ENCODE assay signal across 1 cellular context in the genomic region with DNA sequence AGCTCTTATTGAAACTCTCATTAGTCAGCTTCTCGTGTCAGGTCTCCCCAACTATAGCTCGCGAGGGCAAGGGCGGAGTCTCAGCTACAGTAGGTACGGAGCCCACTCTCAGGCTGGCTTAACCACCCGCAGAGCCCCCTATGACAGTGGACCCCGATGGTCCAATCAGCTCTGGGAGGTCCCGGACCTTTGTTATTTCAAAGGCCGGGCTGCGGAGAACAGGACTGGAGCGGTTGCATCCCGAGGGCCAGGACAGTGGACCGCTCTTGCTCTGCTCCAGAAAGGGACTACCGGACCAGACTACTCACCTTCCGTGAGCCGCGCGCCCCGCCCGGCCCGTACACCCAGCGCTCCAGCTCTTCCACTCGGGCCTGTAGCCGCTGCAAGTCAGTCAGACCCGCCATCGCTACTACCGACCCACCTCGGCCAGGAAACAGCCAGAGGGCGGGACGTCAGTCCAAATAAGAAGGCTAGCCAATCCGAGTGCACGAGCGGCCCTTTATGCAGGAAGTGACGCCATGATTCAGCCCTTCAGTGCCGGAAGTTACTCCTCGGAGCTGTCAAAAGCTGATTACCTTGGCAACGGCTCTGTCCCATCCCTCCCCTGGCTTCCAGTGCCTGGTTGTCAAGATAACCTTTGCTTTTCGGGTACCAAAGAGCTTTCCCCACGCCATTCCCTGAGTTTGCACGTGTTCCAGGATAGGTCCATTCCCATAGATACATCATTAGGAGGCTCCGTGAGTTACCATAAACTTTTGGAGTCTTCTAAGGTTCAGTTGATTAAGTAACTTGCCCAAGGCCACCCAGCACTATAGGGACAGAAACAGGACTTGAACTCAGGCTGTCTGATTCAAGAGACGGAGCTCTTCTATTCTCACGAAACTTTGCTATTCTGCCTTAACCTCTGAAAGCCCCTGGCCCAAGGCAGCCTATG.
TF ChIP-seq lines count a peak whose summit lies in the region.

A gene (minus strand): TSS at position 435 of the 934 bp plus-strand sequence. CDS start 31 bp downstream, at position 404.

TF ChIP-seq in WTC11, 78 proteins besides CTCF, POLR2A, EP300 and RAD21 (continued from another document):
- TF ChIP-seq, protein P1, sequence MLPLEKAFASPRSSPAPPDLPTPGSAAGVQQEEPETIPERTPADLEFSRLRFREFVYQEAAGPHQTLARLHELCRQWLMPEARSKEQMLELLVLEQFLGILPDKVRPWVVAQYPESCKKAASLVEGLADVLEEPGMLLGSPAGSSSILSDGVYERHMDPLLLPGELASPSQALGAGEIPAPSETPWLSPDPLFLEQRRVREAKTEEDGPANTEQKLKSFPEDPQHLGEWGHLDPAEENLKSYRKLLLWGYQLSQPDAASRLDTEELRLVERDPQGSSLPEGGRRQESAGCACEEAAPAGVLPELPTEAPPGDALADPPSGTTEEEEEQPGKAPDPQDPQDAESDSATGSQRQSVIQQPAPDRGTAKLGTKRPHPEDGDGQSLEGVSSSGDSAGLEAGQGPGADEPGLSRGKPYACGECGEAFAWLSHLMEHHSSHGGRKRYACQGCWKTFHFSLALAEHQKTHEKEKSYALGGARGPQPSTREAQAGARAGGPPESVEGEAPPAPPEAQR (CRISPR knock-in tag; IDR thresholded peaks at IDR 0.05), result no peak
- peak; percentile 56 for TF ChIP-seq NFYB (CRISPR knock-in tag; conservative IDR thresholded peaks at IDR 0.05; ENCODE audit: low read depth)
- TF ChIP-seq, protein P2, sequence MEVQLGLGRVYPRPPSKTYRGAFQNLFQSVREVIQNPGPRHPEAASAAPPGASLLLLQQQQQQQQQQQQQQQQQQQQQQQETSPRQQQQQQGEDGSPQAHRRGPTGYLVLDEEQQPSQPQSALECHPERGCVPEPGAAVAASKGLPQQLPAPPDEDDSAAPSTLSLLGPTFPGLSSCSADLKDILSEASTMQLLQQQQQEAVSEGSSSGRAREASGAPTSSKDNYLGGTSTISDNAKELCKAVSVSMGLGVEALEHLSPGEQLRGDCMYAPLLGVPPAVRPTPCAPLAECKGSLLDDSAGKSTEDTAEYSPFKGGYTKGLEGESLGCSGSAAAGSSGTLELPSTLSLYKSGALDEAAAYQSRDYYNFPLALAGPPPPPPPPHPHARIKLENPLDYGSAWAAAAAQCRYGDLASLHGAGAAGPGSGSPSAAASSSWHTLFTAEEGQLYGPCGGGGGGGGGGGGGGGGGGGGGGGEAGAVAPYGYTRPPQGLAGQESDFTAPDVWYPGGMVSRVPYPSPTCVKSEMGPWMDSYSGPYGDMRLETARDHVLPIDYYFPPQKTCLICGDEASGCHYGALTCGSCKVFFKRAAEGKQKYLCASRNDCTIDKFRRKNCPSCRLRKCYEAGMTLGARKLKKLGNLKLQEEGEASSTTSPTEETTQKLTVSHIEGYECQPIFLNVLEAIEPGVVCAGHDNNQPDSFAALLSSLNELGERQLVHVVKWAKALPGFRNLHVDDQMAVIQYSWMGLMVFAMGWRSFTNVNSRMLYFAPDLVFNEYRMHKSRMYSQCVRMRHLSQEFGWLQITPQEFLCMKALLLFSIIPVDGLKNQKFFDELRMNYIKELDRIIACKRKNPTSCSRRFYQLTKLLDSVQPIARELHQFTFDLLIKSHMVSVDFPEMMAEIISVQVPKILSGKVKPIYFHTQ (CRISPR knock-in tag; IDR thresholded peaks at IDR 0.05), result no peak
- TF ChIP-seq JUN (CRISPR knock-in tag; IDR thresholded peaks at IDR 0.05), result no peak
- no peak for TF ChIP-seq GTF2I (CRISPR knock-in tag; conservative IDR thresholded peaks at IDR 0.05)
- TF ChIP-seq, protein P3, sequence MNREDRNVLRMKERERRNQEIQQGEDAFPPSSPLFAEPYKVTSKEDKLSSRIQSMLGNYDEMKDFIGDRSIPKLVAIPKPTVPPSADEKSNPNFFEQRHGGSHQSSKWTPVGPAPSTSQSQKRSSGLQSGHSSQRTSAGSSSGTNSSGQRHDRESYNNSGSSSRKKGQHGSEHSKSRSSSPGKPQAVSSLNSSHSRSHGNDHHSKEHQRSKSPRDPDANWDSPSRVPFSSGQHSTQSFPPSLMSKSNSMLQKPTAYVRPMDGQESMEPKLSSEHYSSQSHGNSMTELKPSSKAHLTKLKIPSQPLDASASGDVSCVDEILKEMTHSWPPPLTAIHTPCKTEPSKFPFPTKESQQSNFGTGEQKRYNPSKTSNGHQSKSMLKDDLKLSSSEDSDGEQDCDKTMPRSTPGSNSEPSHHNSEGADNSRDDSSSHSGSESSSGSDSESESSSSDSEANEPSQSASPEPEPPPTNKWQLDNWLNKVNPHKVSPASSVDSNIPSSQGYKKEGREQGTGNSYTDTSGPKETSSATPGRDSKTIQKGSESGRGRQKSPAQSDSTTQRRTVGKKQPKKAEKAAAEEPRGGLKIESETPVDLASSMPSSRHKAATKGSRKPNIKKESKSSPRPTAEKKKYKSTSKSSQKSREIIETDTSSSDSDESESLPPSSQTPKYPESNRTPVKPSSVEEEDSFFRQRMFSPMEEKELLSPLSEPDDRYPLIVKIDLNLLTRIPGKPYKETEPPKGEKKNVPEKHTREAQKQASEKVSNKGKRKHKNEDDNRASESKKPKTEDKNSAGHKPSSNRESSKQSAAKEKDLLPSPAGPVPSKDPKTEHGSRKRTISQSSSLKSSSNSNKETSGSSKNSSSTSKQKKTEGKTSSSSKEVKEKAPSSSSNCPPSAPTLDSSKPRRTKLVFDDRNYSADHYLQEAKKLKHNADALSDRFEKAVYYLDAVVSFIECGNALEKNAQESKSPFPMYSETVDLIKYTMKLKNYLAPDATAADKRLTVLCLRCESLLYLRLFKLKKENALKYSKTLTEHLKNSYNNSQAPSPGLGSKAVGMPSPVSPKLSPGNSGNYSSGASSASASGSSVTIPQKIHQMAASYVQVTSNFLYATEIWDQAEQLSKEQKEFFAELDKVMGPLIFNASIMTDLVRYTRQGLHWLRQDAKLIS (CRISPR knock-in tag; IDR thresholded peaks at IDR 0.05; ENCODE audit: borderline replicate concordance), result no peak
- TF ChIP-seq, protein P4, sequence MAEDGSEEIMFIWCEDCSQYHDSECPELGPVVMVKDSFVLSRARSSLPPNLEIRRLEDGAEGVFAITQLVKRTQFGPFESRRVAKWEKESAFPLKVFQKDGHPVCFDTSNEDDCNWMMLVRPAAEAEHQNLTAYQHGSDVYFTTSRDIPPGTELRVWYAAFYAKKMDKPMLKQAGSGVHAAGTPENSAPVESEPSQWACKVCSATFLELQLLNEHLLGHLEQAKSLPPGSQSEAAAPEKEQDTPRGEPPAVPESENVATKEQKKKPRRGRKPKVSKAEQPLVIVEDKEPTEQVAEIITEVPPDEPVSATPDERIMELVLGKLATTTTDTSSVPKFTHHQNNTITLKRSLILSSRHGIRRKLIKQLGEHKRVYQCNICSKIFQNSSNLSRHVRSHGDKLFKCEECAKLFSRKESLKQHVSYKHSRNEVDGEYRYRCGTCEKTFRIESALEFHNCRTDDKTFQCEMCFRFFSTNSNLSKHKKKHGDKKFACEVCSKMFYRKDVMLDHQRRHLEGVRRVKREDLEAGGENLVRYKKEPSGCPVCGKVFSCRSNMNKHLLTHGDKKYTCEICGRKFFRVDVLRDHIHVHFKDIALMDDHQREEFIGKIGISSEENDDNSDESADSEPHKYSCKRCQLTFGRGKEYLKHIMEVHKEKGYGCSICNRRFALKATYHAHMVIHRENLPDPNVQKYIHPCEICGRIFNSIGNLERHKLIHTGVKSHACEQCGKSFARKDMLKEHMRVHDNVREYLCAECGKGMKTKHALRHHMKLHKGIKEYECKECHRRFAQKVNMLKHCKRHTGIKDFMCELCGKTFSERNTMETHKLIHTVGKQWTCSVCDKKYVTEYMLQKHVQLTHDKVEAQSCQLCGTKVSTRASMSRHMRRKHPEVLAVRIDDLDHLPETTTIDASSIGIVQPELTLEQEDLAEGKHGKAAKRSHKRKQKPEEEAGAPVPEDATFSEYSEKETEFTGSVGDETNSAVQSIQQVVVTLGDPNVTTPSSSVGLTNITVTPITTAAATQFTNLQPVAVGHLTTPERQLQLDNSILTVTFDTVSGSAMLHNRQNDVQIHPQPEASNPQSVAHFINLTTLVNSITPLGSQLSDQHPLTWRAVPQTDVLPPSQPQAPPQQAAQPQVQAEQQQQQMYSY (CRISPR knock-in tag; IDR thresholded peaks at IDR 0.05), result 0 out of 2 replicates have a peak, but pooled peaks have one; percentile 30
- TF ChIP-seq, protein P5, sequence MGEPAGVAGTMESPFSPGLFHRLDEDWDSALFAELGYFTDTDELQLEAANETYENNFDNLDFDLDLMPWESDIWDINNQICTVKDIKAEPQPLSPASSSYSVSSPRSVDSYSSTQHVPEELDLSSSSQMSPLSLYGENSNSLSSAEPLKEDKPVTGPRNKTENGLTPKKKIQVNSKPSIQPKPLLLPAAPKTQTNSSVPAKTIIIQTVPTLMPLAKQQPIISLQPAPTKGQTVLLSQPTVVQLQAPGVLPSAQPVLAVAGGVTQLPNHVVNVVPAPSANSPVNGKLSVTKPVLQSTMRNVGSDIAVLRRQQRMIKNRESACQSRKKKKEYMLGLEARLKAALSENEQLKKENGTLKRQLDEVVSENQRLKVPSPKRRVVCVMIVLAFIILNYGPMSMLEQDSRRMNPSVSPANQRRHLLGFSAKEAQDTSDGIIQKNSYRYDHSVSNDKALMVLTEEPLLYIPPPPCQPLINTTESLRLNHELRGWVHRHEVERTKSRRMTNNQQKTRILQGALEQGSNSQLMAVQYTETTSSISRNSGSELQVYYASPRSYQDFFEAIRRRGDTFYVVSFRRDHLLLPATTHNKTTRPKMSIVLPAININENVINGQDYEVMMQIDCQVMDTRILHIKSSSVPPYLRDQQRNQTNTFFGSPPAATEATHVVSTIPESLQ (CRISPR knock-in tag; IDR thresholded peaks at IDR 0.05), result no peak
- TF ChIP-seq PRRX2 (CRISPR knock-in tag; IDR thresholded peaks at IDR 0.05), result no peak
- peak; percentile 85 for TF ChIP-seq CREM (CRISPR knock-in tag; IDR thresholded peaks at IDR 0.05)
- TF ChIP-seq, protein P6, sequence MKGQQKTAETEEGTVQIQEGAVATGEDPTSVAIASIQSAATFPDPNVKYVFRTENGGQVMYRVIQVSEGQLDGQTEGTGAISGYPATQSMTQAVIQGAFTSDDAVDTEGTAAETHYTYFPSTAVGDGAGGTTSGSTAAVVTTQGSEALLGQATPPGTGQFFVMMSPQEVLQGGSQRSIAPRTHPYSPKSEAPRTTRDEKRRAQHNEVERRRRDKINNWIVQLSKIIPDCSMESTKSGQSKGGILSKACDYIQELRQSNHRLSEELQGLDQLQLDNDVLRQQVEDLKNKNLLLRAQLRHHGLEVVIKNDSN (CRISPR knock-in tag; IDR thresholded peaks at IDR 0.05), result no peak
- no peak for TF ChIP-seq KAT7 (CRISPR knock-in tag; IDR thresholded peaks at IDR 0.05; ENCODE audit: borderline replicate concordance)
- TF ChIP-seq CBFB (CRISPR knock-in tag; IDR thresholded peaks at IDR 0.05; ENCODE audit: low read depth), result no peak
- TF ChIP-seq ATF1 (CRISPR knock-in tag; IDR thresholded peaks at IDR 0.05), result no peak
